ENCODE assay signal across 17 cellular contexts in genomic region chr11:45323598-45324249, GRCh38. TPM values are rescaled to one million over a fixed set of nuclear protein-coding genes. Genes with fewer than 3 reads are reported as not detected.
"Had no signal": no experiment of that assay in that cellular context is flagged by ENCODE, and none has a peak within 500 bp of the region (broad histone marks: within the 10 kb centered on the region; RNA-seq: fewer than 3 reads in every experiment).

No MANE protein-coding gene starts in this region.

- H3K27ac Mint-ChIP-seq: immature natural killer cell; naive thymus-derived CD4-positive, alpha-beta T cell; nephron progenitor cell had no signal

- H3K4me1 Mint-ChIP-seq: naive thymus-derived CD4-positive, alpha-beta T cell; nephron progenitor cell had no signal

- H3K27ac ChIP-seq: colonic mucosa, gastrocnemius medialis, left lung, psoas muscle had no signal

- H3K36me3 Mint-ChIP-seq: immature natural killer cell; naive thymus-derived CD4-positive, alpha-beta T cell had no signal

- ATAC-seq: gastrocnemius medialis; left lung; naive thymus-derived CD4-positive, alpha-beta T cell; psoas muscle had no signal

- H3K4me3 ChIP-seq: colonic mucosa, gastrocnemius medialis, left lung, psoas muscle had no signal

- DNase-seq: colonic mucosa; effector CD8-positive, alpha-beta T cell; gastrocnemius medialis; glutamatergic neuron; immature natural killer cell; left lung; naive thymus-derived CD4-positive, alpha-beta T cell; nephron progenitor cell; psoas muscle; retina; small intestine; stimulated activated CD4-positive, alpha-beta T cell treated with anti-CD3 and anti-CD28 coated beads, Interleukin-12 subunit alpha, Interleukin-12 subunit beta, amount 100 ng/mL, for 4 hours; stimulated activated naive CD4-positive, alpha-beta T cell treated with Interleukin-2 at 50 U/mL for 16 hours; trophoblast cell had no signal

- H3K4me3 Mint-ChIP-seq: immature natural killer cell; naive thymus-derived CD4-positive, alpha-beta T cell; nephron progenitor cell had no signal

RNA-seq across cellular contexts. Expression of gene SYT13, which starts 37.6 kb away (rescaled TPM):
- total RNA-seq: fibroblast of villous mesenchyme; mesenteric fat pad; naive thymus-derived CD4-positive, alpha-beta T cell; omental fat pad had no signal
